ENCODE assay signal across 18 cellular contexts in genomic region chr10:1255166-1255565, GRCh38.
DNase-seq lines count a peak whose midpoint lies in the region; ATAC-seq and TF ChIP-seq lines count a peak whose summit lies in the region.
"Had no signal": no experiment of that assay in that cellular context is flagged by ENCODE, and none has a peak within 500 bp of the region (broad histone marks: within the 10 kb centered on the region; RNA-seq: fewer than 3 reads in every experiment).

No MANE protein-coding gene starts in this region.

- H3K36me3 Mint-ChIP-seq in endothelial cell (ENCODE audit: low read depth, unreplicated experiment), result peaks cover 9% of the 10 kb centered on the region

- no peak for TF ChIP-seq CTCF in endothelial cell (IDR thresholded peaks at IDR 0.05; ENCODE audit: unreplicated experiment)
- no peak for TF ChIP-seq CTCF in foreskin fibroblast (IDR thresholded peaks at IDR 0.05; ENCODE audit: low read depth, low read length)

- H3K9me3 Mint-ChIP-seq in endothelial cell (ENCODE audit: unreplicated experiment), result no peaks in the 10 kb centered on the region
- H3K9me3 Mint-ChIP-seq: GM23338 had no signal

- H3K4me3 ChIP-seq in foreskin fibroblast (ENCODE audit: low read depth in 1 of 2, low read length in 2 of 2), result no peak overlapping the region
- H3K4me3 ChIP-seq: A549, breast epithelium, GM23338, psoas muscle, thyroid gland had no signal

- H3K27me3 Mint-ChIP-seq in endothelial cell (ENCODE audit: unreplicated experiment), result peaks cover 8% of the 10 kb centered on the region

- peaks cover 37% of the 10 kb centered on the region for H3K4me1 Mint-ChIP-seq in endothelial cell (ENCODE audit: unreplicated experiment)
- H3K4me1 Mint-ChIP-seq: GM23338 had no signal

- ATAC-seq in sciatic nerve, result peak; percentile 67
- ATAC-seq in GM21381 (IDR thresholded peaks at IDR 0.05; ENCODE audit: unreplicated experiment), result no peak
- no peak for ATAC-seq in GM18519 (IDR thresholded peaks at IDR 0.05; ENCODE audit: low FRiP score, unreplicated experiment)
- ATAC-seq: activated naive CD4-positive, alpha-beta T cell treated with anti-CD3 and anti-CD28 coated beads, Interleukin-2, amount 50 U/mL, for 72 hours; GM23338; left ventricle myocardium superior; psoas muscle had no signal

- no peak overlapping the region for H3K27ac Mint-ChIP-seq in endothelial cell (ENCODE audit: unreplicated experiment)
- H3K27ac Mint-ChIP-seq: activated naive CD4-positive, alpha-beta T cell treated with anti-CD3 and anti-CD28 coated beads, Interleukin-2, amount 50 U/mL, for 72 hours; GM23338 had no signal

- intact Hi-C loops in sciatic nerve (cut with DNase I), result no loop called here

- peak overlapping the region; percentile 37 for H3K4me3 Mint-ChIP-seq in endothelial cell (ENCODE audit: unreplicated experiment)
- H3K4me3 Mint-ChIP-seq: GM23338 had no signal

- peak; percentile 19 for DNase-seq in activated CD4-positive, alpha-beta T cell treated with anti-CD3 and anti-CD28 coated beads for 48 hours
- no peak for DNase-seq in activated CD4-positive, alpha-beta T cell treated with anti-CD3 and anti-CD28 coated beads, Interleukin-2, amount 50 U/mL, for 1 hour
- DNase-seq in MV-4-11 (lab: John Stamatoyannopoulos, UW) (peak; percentile 19), endothelial cell (ENCODE audit: low spot score) (no peak), sciatic nerve (ENCODE audit: low spot score) (no peak), foreskin fibroblast (no peak)
- DNase-seq: activated CD8-positive, alpha-beta memory T cell treated with anti-CD3 and anti-CD28 coated beads, Interleukin-2, amount 50 U/mL, for 4 hours; left ventricle myocardium superior; NCI-H1048; NCI-H2171; psoas muscle; thyroid gland had no signal

Comparison
In these comparisons a context has a peak if more than half of its experiments do, and no peak if none do; other contexts are left out.
1. DNase-seq: peak in activated CD4-positive, alpha-beta T cell treated with anti-CD3 and anti-CD28 coated beads for 48 hours (single experiment) and MV-4-11 (single experiment); none in activated CD4-positive, alpha-beta T cell treated with anti-CD3 and anti-CD28 coated beads, Interleukin-2, amount 50 U/mL, for 1 hour (single experiment), endothelial cell (single experiment), sciatic nerve (single experiment) and foreskin fibroblast (0 of 2).